In the genomic region with DNA sequence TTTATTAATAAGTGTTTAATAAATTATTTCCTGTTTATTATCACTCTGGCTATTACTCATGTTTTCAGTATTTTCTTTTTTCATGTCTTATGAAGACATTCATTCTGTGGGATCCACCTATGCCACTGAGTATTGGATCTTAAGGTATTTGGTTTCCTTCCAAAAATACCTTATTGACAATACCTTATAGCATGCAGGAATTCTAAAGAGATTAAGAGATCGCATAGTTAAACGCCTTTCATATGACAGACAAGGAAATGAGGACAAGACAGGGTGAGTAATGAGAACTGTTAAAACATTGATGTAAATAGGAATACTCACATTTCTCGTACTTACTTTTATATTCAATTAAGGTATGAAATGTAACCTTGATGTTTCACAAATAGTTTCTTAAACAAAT, we compare ENCODE assay signal across 1 cellular context.
TF ChIP-seq lines count a peak whose summit lies in the region.

No MANE protein-coding gene starts in this region.

TF ChIP-seq in WTC11, 78 proteins besides CTCF, POLR2A, EP300 and RAD21 (continued from another document):
- TF ChIP-seq, protein P1, sequence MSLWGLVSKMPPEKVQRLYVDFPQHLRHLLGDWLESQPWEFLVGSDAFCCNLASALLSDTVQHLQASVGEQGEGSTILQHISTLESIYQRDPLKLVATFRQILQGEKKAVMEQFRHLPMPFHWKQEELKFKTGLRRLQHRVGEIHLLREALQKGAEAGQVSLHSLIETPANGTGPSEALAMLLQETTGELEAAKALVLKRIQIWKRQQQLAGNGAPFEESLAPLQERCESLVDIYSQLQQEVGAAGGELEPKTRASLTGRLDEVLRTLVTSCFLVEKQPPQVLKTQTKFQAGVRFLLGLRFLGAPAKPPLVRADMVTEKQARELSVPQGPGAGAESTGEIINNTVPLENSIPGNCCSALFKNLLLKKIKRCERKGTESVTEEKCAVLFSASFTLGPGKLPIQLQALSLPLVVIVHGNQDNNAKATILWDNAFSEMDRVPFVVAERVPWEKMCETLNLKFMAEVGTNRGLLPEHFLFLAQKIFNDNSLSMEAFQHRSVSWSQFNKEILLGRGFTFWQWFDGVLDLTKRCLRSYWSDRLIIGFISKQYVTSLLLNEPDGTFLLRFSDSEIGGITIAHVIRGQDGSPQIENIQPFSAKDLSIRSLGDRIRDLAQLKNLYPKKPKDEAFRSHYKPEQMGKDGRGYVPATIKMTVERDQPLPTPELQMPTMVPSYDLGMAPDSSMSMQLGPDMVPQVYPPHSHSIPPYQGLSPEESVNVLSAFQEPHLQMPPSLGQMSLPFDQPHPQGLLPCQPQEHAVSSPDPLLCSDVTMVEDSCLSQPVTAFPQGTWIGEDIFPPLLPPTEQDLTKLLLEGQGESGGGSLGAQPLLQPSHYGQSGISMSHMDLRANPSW (CRISPR knock-in tag; conservative IDR thresholded peaks at IDR 0.05; ENCODE audit: low read depth), result no peak
- TF ChIP-seq ELF4 (CRISPR knock-in tag; IDR thresholded peaks at IDR 0.05; ENCODE audit: low read depth) (no peak), ZNF423 (CRISPR knock-in tag; IDR thresholded peaks at IDR 0.05) (no peak), ZBTB21 (CRISPR knock-in tag; IDR thresholded peaks at IDR 0.05; ENCODE audit: borderline replicate concordance) (no peak), NR3C1 (CRISPR knock-in tag; conservative IDR thresholded peaks at IDR 0.05; ENCODE audit: low read depth) (no peak), OVOL2 (CRISPR knock-in tag; IDR thresholded peaks at IDR 0.05; ENCODE audit: borderline replicate concordance) (no peak), TCF7 (CRISPR knock-in tag; IDR thresholded peaks at IDR 0.05; ENCODE audit: low read depth) (no peak)
- TF ChIP-seq, protein P2, sequence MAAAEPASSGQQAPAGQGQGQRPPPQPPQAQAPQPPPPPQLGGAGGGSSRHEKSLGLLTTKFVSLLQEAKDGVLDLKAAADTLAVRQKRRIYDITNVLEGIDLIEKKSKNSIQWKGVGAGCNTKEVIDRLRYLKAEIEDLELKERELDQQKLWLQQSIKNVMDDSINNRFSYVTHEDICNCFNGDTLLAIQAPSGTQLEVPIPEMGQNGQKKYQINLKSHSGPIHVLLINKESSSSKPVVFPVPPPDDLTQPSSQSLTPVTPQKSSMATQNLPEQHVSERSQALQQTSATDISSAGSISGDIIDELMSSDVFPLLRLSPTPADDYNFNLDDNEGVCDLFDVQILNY (CRISPR knock-in tag; IDR thresholded peaks at IDR 0.05), result no peak
- TF ChIP-seq, protein P3, sequence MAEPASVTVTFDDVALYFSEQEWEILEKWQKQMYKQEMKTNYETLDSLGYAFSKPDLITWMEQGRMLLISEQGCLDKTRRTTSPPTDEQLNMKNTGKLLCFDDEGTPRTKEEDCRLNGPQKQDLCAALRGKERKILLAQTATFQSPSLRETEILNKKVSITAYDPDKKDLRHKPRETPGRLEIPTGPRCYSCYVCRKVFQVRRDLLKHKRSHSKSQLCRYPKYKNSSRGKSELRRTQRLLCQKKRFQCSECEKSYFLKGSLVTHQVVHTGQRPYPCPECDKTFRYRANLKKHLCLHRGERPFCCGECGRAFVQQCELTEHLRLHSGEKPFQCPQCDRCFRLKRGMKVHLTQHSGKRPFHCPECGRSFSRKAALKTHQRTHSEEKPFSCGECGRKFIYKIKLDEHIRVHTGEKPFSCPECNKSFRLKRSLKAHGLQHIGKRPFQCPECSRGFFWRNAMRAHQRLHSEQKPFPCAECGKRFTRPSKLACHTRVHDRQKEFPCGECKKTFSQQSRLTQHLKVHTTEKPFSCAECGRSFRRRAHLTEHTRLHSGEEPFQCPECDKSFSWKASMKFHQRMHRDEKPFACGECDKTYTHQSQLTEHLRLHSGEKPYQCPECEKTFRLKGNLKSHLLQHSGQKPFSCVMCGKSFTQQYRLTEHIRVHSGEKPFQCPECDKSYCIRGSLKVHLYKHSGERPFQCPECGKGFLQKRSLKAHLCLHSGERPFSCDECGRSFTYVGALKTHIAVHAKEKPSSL (CRISPR knock-in tag; conservative IDR thresholded peaks at IDR 0.05), result no peak
